ENCODE assay signal across 38 cellular contexts in the genomic region with DNA sequence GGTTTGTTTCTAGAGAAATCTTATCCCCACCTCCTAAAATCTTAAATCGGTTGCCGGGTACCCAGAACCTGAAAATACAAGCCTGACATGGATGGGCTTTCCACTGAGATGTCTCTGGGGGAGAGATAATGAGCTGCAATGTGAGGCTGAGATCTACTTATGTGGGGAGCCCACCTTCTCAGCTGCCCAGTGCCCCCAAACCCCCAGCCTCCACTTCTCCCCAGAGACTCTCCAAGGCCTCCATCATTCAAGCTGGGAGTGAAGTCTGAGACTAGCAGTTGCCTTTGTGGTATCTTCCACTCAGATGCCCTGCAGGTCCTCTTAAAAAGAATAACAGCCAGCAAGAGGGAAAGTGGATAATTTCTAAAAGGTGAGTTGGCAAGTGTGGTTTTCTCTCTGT. TPM values are rescaled to one million over a fixed set of nuclear protein-coding genes. Genes with fewer than 3 reads are reported as not detected.
"Had no signal": no experiment of that assay in that cellular context is flagged by ENCODE, and none has a peak within 500 bp of the region (broad histone marks: within the 10 kb centered on the region; RNA-seq: fewer than 3 reads in every experiment).

No MANE protein-coding gene starts in this region.

- H3K27me3 ChIP-seq: MG63 had no signal

- H3K4me2 ChIP-seq: KMS-11 had no signal

- H3K36me3 ChIP-seq: MG63 had no signal

- DNase-seq: Karpas-422, Kasumi-1, MG63, MM.1S, MV-4-11, NCI-H1048, NCI-H1092, NCI-H1092 treated with DMSO at 0.1 percent for 48 hours, NCI-H1105, NCI-H1105 treated with DMSO at 0.1 percent for 48 hours, NCI-H1417, NCI-H1417 treated with DMSO at 0.1 percent for 48 hours, NCI-H1436, NCI-H1436 treated with DMSO at 0.1 percent for 48 hours, NCI-H146, NCI-H1694, NCI-H1694 treated with DMSO at 0.1 percent for 48 hours, NCI-H187, NCI-H187 treated with DMSO at 0.1 percent for 48 hours, NCI-H1930, NCI-H2029, NCI-H2029 treated with DMSO at 0.1 percent for 48 hours, NCI-H2081, NCI-H2081 treated with DMSO at 0.1 percent for 48 hours, NCI-H2107, NCI-H2171, NCI-H2171 treated with DMSO at 0.1 percent for 48 hours, NCI-H2227 treated with DMSO at 0.1 percent for 48 hours, NCI-H226, NCI-H345, NCI-H446, NCI-H510A, NCI-H510A treated with DMSO at 0.1 percent for 48 hours had no signal

- H3K9ac ChIP-seq: KMS-11 had no signal

- H3K4me3 ChIP-seq: MG63 had no signal

- H3K27ac ChIP-seq: KMS-11 had no signal

RNA-seq across cellular contexts. Expression of gene ACTRT2, which starts 11.7 kb away (rescaled TPM):
- total RNA-seq: LHCN-M2, M059J, MCF 10A, NCI-H460 had no signal

RNA-seq across cellular contexts. Expression of gene PRDM16, which starts 59.4 kb away (rescaled TPM):
- total RNA-seq: LHCN-M2, M059J, MCF 10A had no signal
